Comparison of ENCODE assay signal across 1 cellular context in genomic region chr14:78790262-78790661, GRCh38.
TF ChIP-seq lines count a peak whose summit lies in the region.

No MANE protein-coding gene starts in this region.

TF ChIP-seq in GM23338, 12 proteins besides CTCF, POLR2A, EP300 and RAD21 (continued from another document):
- no peak for TF ChIP-seq ZNF462 (CRISPR knock-in tag; IDR thresholded peaks at IDR 0.05)
